In the genomic region with DNA sequence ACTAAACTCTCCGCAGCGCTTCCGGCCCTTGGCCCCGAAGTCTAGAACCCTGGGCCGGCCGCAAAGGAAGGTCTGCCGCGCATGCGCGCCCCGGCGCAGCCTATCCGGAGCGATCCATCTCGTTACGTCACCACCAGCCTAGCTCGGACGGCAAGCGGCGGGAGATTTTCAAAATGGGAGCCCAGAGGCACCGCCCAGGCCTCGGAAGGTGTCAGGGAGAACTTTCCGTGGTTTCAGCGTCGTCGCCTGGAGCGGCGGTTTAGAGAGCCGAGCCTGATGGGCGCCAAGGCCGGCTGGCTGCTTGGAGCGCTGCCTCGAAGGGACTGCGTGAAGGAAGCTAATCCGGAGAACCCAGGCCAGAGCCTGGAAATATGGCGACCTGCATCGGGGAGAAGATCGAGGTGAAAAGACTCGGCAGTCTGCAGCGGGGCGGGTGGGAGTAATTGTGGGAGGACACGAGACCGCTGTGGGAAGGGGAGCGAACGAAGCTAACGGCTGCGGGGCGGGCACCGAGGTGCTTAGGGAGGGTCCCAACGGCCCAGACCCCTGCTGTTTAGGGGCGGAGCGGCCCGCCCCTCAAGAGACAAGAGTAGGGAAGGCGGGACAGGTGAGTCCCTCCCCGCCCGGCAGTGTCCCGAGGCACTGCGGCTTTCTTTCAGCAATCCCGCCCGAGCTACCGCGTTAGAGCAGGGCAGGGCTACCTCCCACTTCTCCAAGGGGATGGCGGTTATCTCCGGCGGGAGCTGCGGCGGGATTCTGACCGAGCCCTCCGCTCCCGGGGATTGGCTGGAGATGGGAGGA, we compare ENCODE assay signal across 8 cellular contexts. TPM values are rescaled to one million over a fixed set of nuclear protein-coding genes. Genes with fewer than 3 reads are reported as not detected.
A peak's percentile ranks its signal among the peaks of the same experiment; 100 is the strongest.
DNase-seq lines count a peak whose midpoint lies in the region; ATAC-seq, FAIRE-seq and TF ChIP-seq lines count a peak whose summit lies in the region.

A gene (plus strand): TSS at position 130 of the 801 bp plus-strand sequence. CDS start 242 bp downstream, at position 372.

- H3K27ac Mint-ChIP-seq in natural killer cell treated with Interleukin-12 subunit alpha and Interleukin-12 subunit beta and Interleukin-15 and Interleukin-18, amount 100 ng/mL, for 72 hours = peak within 1 kb of the TSS; percentile 98 to 99

- H3K4me3 Mint-ChIP-seq in natural killer cell treated with Interleukin-12 subunit alpha and Interleukin-12 subunit beta and Interleukin-15 and Interleukin-18, amount 100 ng/mL, for 72 hours = peak within 1 kb of the TSS; percentile 97

- peak within 1 kb of the TSS; percentile 81; the same call in 1 of the 2 replicates for H3K27ac ChIP-seq in MM.1S (ENCODE audit: low read length)

- peaks cover 4% of the 10 kb centered on the region for H3K36me3 Mint-ChIP-seq in natural killer cell treated with Interleukin-12 subunit alpha and Interleukin-12 subunit beta and Interleukin-15 and Interleukin-18, amount 100 ng/mL, for 72 hours

- no peaks in the 10 kb centered on the region for H3K27me3 ChIP-seq in MM.1S (replicated peaks; ENCODE audit: insufficient read depth, low read length)

- peak within 1 kb of the TSS; percentile 95 for H3K4me3 ChIP-seq in MM.1S (ENCODE audit: low read length)
- peak within 1 kb of the TSS; percentile 93 for H3K4me3 ChIP-seq in fibroblast of the aortic adventitia (ENCODE audit: low read depth, low read length)

- peak; percentile 96 for FAIRE-seq in G401.6 (lab: Jason Lieb, UNC)

- no peaks in the 10 kb centered on the region for H4K20me1 ChIP-seq in MM.1S (ENCODE audit: insufficient read depth, low read length)

- H3K4me2 ChIP-seq in MM.1S (ENCODE audit: low read depth, low read length) = peak within 1 kb of the TSS; percentile 73

- peak within 1 kb of the TSS; percentile 91 for H2AFZ ChIP-seq in MM.1S (ENCODE audit: low read length)

- H3K9me3 Mint-ChIP-seq in natural killer cell treated with Interleukin-12 subunit alpha and Interleukin-12 subunit beta and Interleukin-15 and Interleukin-18, amount 100 ng/mL, for 72 hours = no peaks in the 10 kb centered on the region

- H3K9ac ChIP-seq in MM.1S (ENCODE audit: low read length) = peak within 1 kb of the TSS; percentile 95

- H3F3A ChIP-seq in MM.1S (ENCODE audit: insufficient read depth, low read length) = peaks cover 4% of the 10 kb centered on the region; the same call in 1 of the 2 replicates

- H3K36me3 ChIP-seq in MM.1S (replicated peaks; ENCODE audit: insufficient read depth, low read length) = peaks cover 3% of the 10 kb centered on the region

- peaks cover 43% of the 10 kb centered on the region for H3K79me2 ChIP-seq in MM.1S (ENCODE audit: low read length)

- no peaks in the 10 kb centered on the region for H3K27me3 Mint-ChIP-seq in natural killer cell treated with Interleukin-12 subunit alpha and Interleukin-12 subunit beta and Interleukin-15 and Interleukin-18, amount 100 ng/mL, for 72 hours

- no peaks in the 10 kb centered on the region for H3K9me3 ChIP-seq in MM.1S (replicated peaks; ENCODE audit: insufficient read depth, low read length)

- ATAC-seq in natural killer cell treated with Interleukin-12 subunit alpha and Interleukin-12 subunit beta and Interleukin-15 and Interleukin-18, amount 100 ng/mL, for 72 hours = peak; percentile 98 to 99

- H3K4me1 Mint-ChIP-seq in natural killer cell treated with Interleukin-12 subunit alpha and Interleukin-12 subunit beta and Interleukin-15 and Interleukin-18, amount 100 ng/mL, for 72 hours (ENCODE audit: low read depth in 2 of 2) = peaks cover 11 to 26% of the 10 kb centered on the region in 2 donors

- no peaks in the 10 kb centered on the region for H3K9me2 ChIP-seq in MM.1S (replicated peaks; ENCODE audit: insufficient read depth, low read length)

- peak; percentile 87 for DNase-seq in HCEC 1CT
- peak; percentile 98 for DNase-seq in MM.1S
- peak; percentile 59 for DNase-seq in SHP77 treated with DMSO at 0.1 percent for 48 hours (lab: John Stamatoyannopoulos, UW)
- peak; percentile 92 for DNase-seq in activated effector memory CD4-positive, alpha-beta T cell treated with Interleukin-2 at 50 U/mL for 16 hours
- peak; percentile 95 for DNase-seq in fibroblast of the aortic adventitia (ENCODE audit: low read depth)
- peak; percentile 97 for DNase-seq in natural killer cell treated with Interleukin-12 subunit alpha and Interleukin-12 subunit beta and Interleukin-15 and Interleukin-18, amount 100 ng/mL, for 72 hours (ENCODE audit: low spot score)
- peak; percentile 91 for DNase-seq in stimulated activated naive CD4-positive, alpha-beta T cell treated with Interleukin-2 at 50 U/mL for 16 hours (lab: John Stamatoyannopoulos, UW)

- TF ChIP-seq CTCF in MM.1S (IDR thresholded peaks at IDR 0.05; ENCODE audit: low read length) (no peak), fibroblast of the aortic adventitia (IDR thresholded peaks at IDR 0.05; ENCODE audit: insufficient read depth, low read length) (no peak)

- 0 out of 2 replicates have a peak, but pooled peaks cover 6% of the 10 kb centered on the region for H3K4me1 ChIP-seq in MM.1S (ENCODE audit: low read length)

RNA-seq across cellular contexts. Expression of the gene that starts here (rescaled TPM):
- 0.33 and 21.4 TPM in 2 replicates for total RNA-seq in fibroblast of the aortic adventitia (ENCODE audit: low replicate concordance)
- total RNA-seq in natural killer cell treated with Interleukin-12 subunit alpha and Interleukin-12 subunit beta and Interleukin-15 and Interleukin-18, amount 100 ng/mL, for 72 hours = 10 to 100 TPM; 29.4 to 66.8 TPM

Comparison
In these comparisons a context has a peak if more than half of its experiments do, and no peak if none do; other contexts are left out.
1. Peak in every context shown above with its lines: DNase-seq, ATAC-seq, H3K4me3 ChIP-seq and H3K27ac ChIP-seq.